In genomic region chr15:62066663-62067447, GRCh38 we compare ENCODE assay signal across 8 cellular contexts. TPM values are rescaled to one million over a fixed set of nuclear protein-coding genes. Genes with fewer than 3 reads are reported as not detected.
DNase-seq lines count a peak whose midpoint lies in the region; ATAC-seq and FAIRE-seq lines count a peak whose summit lies in the region.

TSS of gene C2CD4A (plus strand) at chr15:62066977. CDS start at chr15:62067614, 637 bp downstream.

- H3K36me3 Mint-ChIP-seq in activated naive CD8-positive, alpha-beta T cell treated with anti-CD3 and anti-CD28 coated beads, Interleukin-2, amount 10 ng/mL, durations not matched to agents 7 days and 5 days, result no peaks in the 10 kb centered on the region

- no peak within 1 kb of the TSS for H3K27ac Mint-ChIP-seq in activated naive CD8-positive, alpha-beta T cell treated with anti-CD3 and anti-CD28 coated beads, Interleukin-2, amount 10 ng/mL, durations not matched to agents 7 days and 5 days

- POLR2A ChIA-PET in activated naive CD8-positive, alpha-beta T cell treated with anti-CD3 and anti-CD28 coated beads, Interleukin-2, amount 10 ng/mL, durations not matched to agents 7 days and 5 days (lab: Charles Lee), result no interaction called here

- DNase-seq in DMS53 (lab: John Stamatoyannopoulos, UW) (peak; percentile 94), HuH-7 (ENCODE audit: low spot score) (peak; percentile 67), SHP77 treated with DMSO at 0.1 percent for 48 hours (lab: John Stamatoyannopoulos, UW) (peak; percentile 90), left cardiac atrium (peak; percentile 70), pons (ENCODE audit: low spot score) (peak; percentile 13), urothelium cell line (ENCODE audit: low spot score) (peak; percentile 35)
- peak; percentile 53 for DNase-seq in activated naive CD8-positive, alpha-beta T cell treated with anti-CD3 and anti-CD28 coated beads, Interleukin-2, amount 10 ng/mL, durations not matched to agents 7 days and 5 days

- H3K9me3 Mint-ChIP-seq in activated naive CD8-positive, alpha-beta T cell treated with anti-CD3 and anti-CD28 coated beads, Interleukin-2, amount 10 ng/mL, durations not matched to agents 7 days and 5 days, result no peaks in the 10 kb centered on the region

- intact Hi-C loops in left cardiac atrium (cut with DNase I), result loop anchor here in 1 of 2 donors (10.0 kb wide), 1 partner anchor 192 kb away; no protein-coding TSS in a partner anchor

- no peak for FAIRE-seq in urothelium cell line (lab: Jason Lieb, UNC)

- peak; percentile 80 for ATAC-seq in activated naive CD8-positive, alpha-beta T cell treated with anti-CD3 and anti-CD28 coated beads, Interleukin-2, amount 10 ng/mL, durations not matched to agents 7 days and 5 days (ENCODE audit: low read depth)
- ATAC-seq in left cardiac atrium, result peak; percentile 76 to 88
- no peak for ATAC-seq in GM18873 (IDR thresholded peaks at IDR 0.05; ENCODE audit: low FRiP score, unreplicated experiment)

- H3K27me3 Mint-ChIP-seq in activated naive CD8-positive, alpha-beta T cell treated with anti-CD3 and anti-CD28 coated beads, Interleukin-2, amount 10 ng/mL, durations not matched to agents 7 days and 5 days, result peaks cover 52% of the 10 kb centered on the region

- peak within 1 kb of the TSS; percentile 75 for H3K4me3 Mint-ChIP-seq in activated naive CD8-positive, alpha-beta T cell treated with anti-CD3 and anti-CD28 coated beads, Interleukin-2, amount 10 ng/mL, durations not matched to agents 7 days and 5 days

- peaks cover 17% of the 10 kb centered on the region for H3K4me1 Mint-ChIP-seq in activated naive CD8-positive, alpha-beta T cell treated with anti-CD3 and anti-CD28 coated beads, Interleukin-2, amount 10 ng/mL, durations not matched to agents 7 days and 5 days

RNA-seq across cellular contexts. Expression of gene C2CD4A, which starts in this region (rescaled TPM):
- not detected for total RNA-seq in activated naive CD8-positive, alpha-beta T cell treated with anti-CD3 and anti-CD28 coated beads, Interleukin-2, amount 10 ng/mL, durations not matched to agents 7 days and 5 days
- total RNA-seq in left cardiac atrium, result not detected

Comparison
In these comparisons a context has a peak if more than half of its experiments do, and no peak if none do; other contexts are left out.
1. Peak in DNase-seq and ATAC-seq in activated naive CD8-positive, alpha-beta T cell treated with anti-CD3 and anti-CD28 coated beads, Interleukin-2, amount 10 ng/mL, durations not matched to agents 7 days and 5 days; RNA of the gene not detected or under 1 TPM.
2. Peak in DNase-seq and ATAC-seq in left cardiac atrium; RNA of the gene not detected or under 1 TPM.
3. DNase-seq: peak in every context shown above with its lines; median percentile 94 in DMS53; 90 in SHP77 treated with DMSO at 0.1 percent for 48 hours; 70 in left cardiac atrium; 67 in HuH-7; 53 in activated naive CD8-positive, alpha-beta T cell treated with anti-CD3 and anti-CD28 coated beads, Interleukin-2, amount 10 ng/mL, durations not matched to agents 7 days and 5 days; 35 in urothelium cell line; 13 in pons.